Comparison of ENCODE assay signal across 11 cellular contexts in genomic region chr19:17798599-17798998, GRCh38. TPM values are rescaled to one million over a fixed set of nuclear protein-coding genes. Genes with fewer than 3 reads are reported as not detected.
"Had no signal": no experiment of that assay in that cellular context is flagged by ENCODE, and none has a peak within 500 bp of the region (broad histone marks: within the 10 kb centered on the region; RNA-seq: fewer than 3 reads in every experiment).

No MANE protein-coding gene starts in this region.

RNA-seq across cellular contexts. Expression of gene B3GNT3, which starts 3.7 kb away (rescaled TPM):
- total RNA-seq: activated CD4-positive, alpha-beta memory T cell treated with anti-CD3 and anti-CD28 coated beads, Interleukin-2, amount 10 ng/mL, durations not matched to agents 7 days and 5 days; activated naive CD8-positive, alpha-beta T cell treated with anti-CD3 and anti-CD28 coated beads, Interleukin-2, amount 10 ng/mL, durations not matched to agents 7 days and 5 days; cardiac muscle cell; fibroblast of lung; fibroblast of villous mesenchyme; glomerular endothelial cell; heart right ventricle; T-helper 2 cell treated with Interferon-gamma antibody and Interleukin-4, amounts not matched to agents 100 ng/mL and 5 ng/mL, for 36 hours had no signal
- polyA plus RNA-seq: cardiac muscle cell, fibroblast of lung, heart right ventricle had no signal

RNA-seq across cellular contexts. Expression of gene INSL3, which starts 22.7 kb away (rescaled TPM):
- total RNA-seq: ascending aorta, esophagus squamous epithelium, fibroblast of lung, fibroblast of villous mesenchyme, gastroesophageal sphincter, glomerular endothelial cell, heart right ventricle had no signal
- polyA plus RNA-seq: cardiac muscle cell, fibroblast of lung had no signal

RNA-seq across cellular contexts. Expression of gene FCHO1, which starts 47.3 kb away (rescaled TPM):
- total RNA-seq: ascending aorta had no signal
